Comparison of ENCODE assay signal across 21 cellular contexts in the genomic region with DNA sequence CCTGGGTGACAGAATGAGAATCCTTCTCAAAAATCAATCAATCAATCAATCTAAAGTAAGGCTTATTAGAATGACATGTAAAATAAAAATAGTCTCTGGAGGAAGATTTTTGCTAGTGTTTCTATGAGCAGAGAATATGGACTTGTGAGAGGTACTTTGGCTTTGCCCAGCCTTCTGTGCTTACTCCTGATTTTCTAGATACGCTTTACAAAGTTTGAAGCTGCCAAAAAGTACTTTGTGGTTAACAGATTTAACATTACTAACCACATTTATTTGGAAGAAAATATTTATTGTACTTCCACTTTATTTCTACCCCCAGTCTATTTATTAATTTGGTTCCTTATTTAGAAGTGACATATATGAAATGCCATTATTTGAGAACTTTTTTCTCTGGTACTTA. TPM values are rescaled to one million over a fixed set of nuclear protein-coding genes. Genes with fewer than 3 reads are reported as not detected.
DNase-seq lines count a peak whose midpoint lies in the region; ATAC-seq and TF ChIP-seq lines count a peak whose summit lies in the region.
"Had no signal": no experiment of that assay in that cellular context is flagged by ENCODE, and none has a peak within 500 bp of the region (broad histone marks: within the 10 kb centered on the region; RNA-seq: fewer than 3 reads in every experiment).

No MANE protein-coding gene starts in this region.

- no TSS peak for BruUV-seq in MCF 10A (replicated peaks; lab: Mats Ljungman, UMichigan)

- H3K9me3 Mint-ChIP-seq in MCF 10A (ENCODE audit: unreplicated experiment): no peaks in the 10 kb centered on the region
- no peaks in the 10 kb centered on the region for H3K9me3 Mint-ChIP-seq in activated CD8-positive, alpha-beta T cell treated with anti-CD3 and anti-CD28 coated beads, Interleukin-2, amount 10 ng/mL, durations not matched to agents 7 days and 5 days (ENCODE audit: insufficient read depth)
- H3K9me3 Mint-ChIP-seq: CD8-positive, alpha-beta T cell; GM23338 had no signal

- no peak for ATAC-seq in activated CD8-positive, alpha-beta T cell treated with anti-CD3 and anti-CD28 coated beads, Interleukin-2, amount 10 ng/mL, durations not matched to agents 7 days and 5 days
- no peak for ATAC-seq in GM19023 (IDR thresholded peaks at IDR 0.05; ENCODE audit: unreplicated experiment)
- ATAC-seq: CD8-positive, alpha-beta T cell; GM23338; PC-3 had no signal

- H3K36me3 ChIP-seq in breast epithelium: no peaks in the 10 kb centered on the region
- peaks cover 6 to 62% (median 15%) of the 10 kb centered on the region in 4 donors for H3K36me3 ChIP-seq in sigmoid colon

- TF ChIP-seq CTCF in MCF 10A (IDR thresholded peaks at IDR 0.05; ENCODE audit: unreplicated experiment) (no peak), breast epithelium (IDR thresholded peaks at IDR 0.05) (no peak), sigmoid colon (IDR thresholded peaks at IDR 0.05) (no peak)

- H3K27me3 Mint-ChIP-seq in MCF 10A (ENCODE audit: insufficient read depth, unreplicated experiment): no peaks in the 10 kb centered on the region
- H3K27me3 Mint-ChIP-seq in activated CD8-positive, alpha-beta T cell treated with anti-CD3 and anti-CD28 coated beads, Interleukin-2, amount 10 ng/mL, durations not matched to agents 7 days and 5 days (ENCODE audit: low read depth): no peaks in the 10 kb centered on the region

- H3K9me3 ChIP-seq in breast epithelium (no peaks in the 10 kb centered on the region), sigmoid colon (no peaks in the 10 kb centered on the region)
- H3K9me3 ChIP-seq: HAP-1 had no signal

- 84 to 88% methylated on average over 1 of the region's 1 CpG for WGBS in sigmoid colon, 2 donors

- H3K27me3 ChIP-seq in breast epithelium (no peaks in the 10 kb centered on the region), sigmoid colon (no peaks in the 10 kb centered on the region)

- TF ChIP-seq POLR2A in breast epithelium (IDR thresholded peaks at IDR 0.05): no peak
- no peak for TF ChIP-seq POLR2A in sigmoid colon (IDR thresholded peaks at IDR 0.05)

- H3K27ac ChIP-seq in breast epithelium (no peak overlapping the region), sigmoid colon (no peak overlapping the region)

- TF ChIP-seq EP300 in sigmoid colon (IDR thresholded peaks at IDR 0.05): no peak

- H3K36me3 Mint-ChIP-seq in MCF 10A (ENCODE audit: insufficient read depth, unreplicated experiment): peaks cover 67% of the 10 kb centered on the region
- H3K36me3 Mint-ChIP-seq in activated CD8-positive, alpha-beta T cell treated with anti-CD3 and anti-CD28 coated beads, Interleukin-2, amount 10 ng/mL, durations not matched to agents 7 days and 5 days (ENCODE audit: low read depth): peaks cover 31% of the 10 kb centered on the region

- intact Hi-C loops in MCF 10A (cut with micrococcal nuclease) (no loop called here), breast epithelium (cut with DNase I; ENCODE audit: low total_unique reads) (no loop called here), sigmoid colon (cut with DNase I) (no loop called here)

- H3K4me3 ChIP-seq in breast epithelium: no peak overlapping the region
- no peak overlapping the region for H3K4me3 ChIP-seq in sigmoid colon
- H3K4me3 ChIP-seq: GM23338, HAP-1 had no signal

- no peak for DNase-seq in MCF 10A (ENCODE audit: unreplicated experiment)
- DNase-seq in breast epithelium (ENCODE audit: low spot score in 2 of 2): no peak
- peak; percentile 40 for DNase-seq in astrocyte of the hippocampus (ENCODE audit: low read depth, low spot score)
- DNase-seq in iris pigment epithelial cell (ENCODE audit: low read depth): peak; percentile 35
- DNase-seq in activated CD8-positive, alpha-beta T cell treated with anti-CD3 and anti-CD28 coated beads, Interleukin-2, amount 10 ng/mL, durations not matched to agents 7 days and 5 days: no peak
- DNase-seq in sigmoid colon: no peak
- DNase-seq: 8988T; AML-193; C1 segment of cervical spinal cord; CD8-positive, alpha-beta T cell; NCI-H1417; NCI-H1694 treated with DMSO at 0.1 percent for 48 hours; NCI-H2081 treated with DMSO at 0.1 percent for 48 hours; NCI-H2171 treated with DMSO at 0.1 percent for 48 hours; NCI-H524 treated with DMSO at 0.1 percent for 48 hours; NCI-H82; PC-3; Right ventricle myocardium superior had no signal

- H3K4me3 Mint-ChIP-seq in MCF 10A (ENCODE audit: unreplicated experiment): no peak overlapping the region
- no peak overlapping the region for H3K4me3 Mint-ChIP-seq in activated CD8-positive, alpha-beta T cell treated with anti-CD3 and anti-CD28 coated beads, Interleukin-2, amount 10 ng/mL, durations not matched to agents 7 days and 5 days
- H3K4me3 Mint-ChIP-seq: CD8-positive, alpha-beta T cell; GM23338 had no signal

- CTCF ChIA-PET in MCF 10A (lab: Yijun Ruan, JAX): interaction anchor here (1.0 kb wide), 1 partner anchor 16 kb away, joined by 3 read pairs; no protein-coding TSS in a partner anchor
- CTCF ChIA-PET in activated CD8-positive, alpha-beta T cell treated with anti-CD3 and anti-CD28 coated beads, Interleukin-2, amount 10 ng/mL, durations not matched to agents 7 days and 5 days (lab: Charles Lee): interaction anchor here (0.6 to 0.9 kb wide), 2 partner anchors 131 to 184 kb away, joined by 3 read pairs; no protein-coding TSS in a partner anchor

- no peaks in the 10 kb centered on the region for H3K4me1 Mint-ChIP-seq in MCF 10A (ENCODE audit: insufficient read depth, unreplicated experiment)
- peaks cover 3% of the 10 kb centered on the region for H3K4me1 Mint-ChIP-seq in activated CD8-positive, alpha-beta T cell treated with anti-CD3 and anti-CD28 coated beads, Interleukin-2, amount 10 ng/mL, durations not matched to agents 7 days and 5 days (ENCODE audit: low read depth)
- H3K4me1 Mint-ChIP-seq: GM23338 had no signal

- H3K4me1 ChIP-seq in breast epithelium (no peaks in the 10 kb centered on the region), sigmoid colon (no peaks in the 10 kb centered on the region)
- H3K4me1 ChIP-seq: HAP-1 had no signal

- peak overlapping the region; percentile 19 for H3K27ac Mint-ChIP-seq in MCF 10A (ENCODE audit: low read depth, unreplicated experiment)
- no peak overlapping the region for H3K27ac Mint-ChIP-seq in activated CD8-positive, alpha-beta T cell treated with anti-CD3 and anti-CD28 coated beads, Interleukin-2, amount 10 ng/mL, durations not matched to agents 7 days and 5 days
- H3K27ac Mint-ChIP-seq: CD8-positive, alpha-beta T cell; GM23338 had no signal

- POLR2A ChIA-PET in MCF 10A (lab: Yijun Ruan, JAX): interaction anchor here (1.0 to 1.7 kb wide), 2 partner anchors 22 to 41 kb away, joined by 3 to 6 read pairs; a partner anchor contains a TSS
- POLR2A ChIA-PET in activated CD8-positive, alpha-beta T cell treated with anti-CD3 and anti-CD28 coated beads, Interleukin-2, amount 10 ng/mL, durations not matched to agents 7 days and 5 days (lab: Charles Lee): no interaction called here

RNA-seq across cellular contexts. Expression of a gene that starts 41.0 kb away (rescaled TPM):
- total RNA-seq in MCF 10A (2022): 54.3 and 56.4 TPM in 2 replicates
- total RNA-seq in breast epithelium: 100 to 1,000 TPM in 1 of 3 donors, 10 to 100 TPM in 2; 79.0 to 124 (median 95.0) TPM
- total RNA-seq in activated CD8-positive, alpha-beta T cell treated with anti-CD3 and anti-CD28 coated beads, Interleukin-2, amount 10 ng/mL, durations not matched to agents 7 days and 5 days: 10 to 100 TPM; 59.3 to 65.1 TPM
- 10 to 100 TPM; 45.2 to 67.6 (median 57.8) TPM for total RNA-seq in sigmoid colon
- 10 to 100 TPM in 1 of 3 donors, 1 to 10 TPM in 2; 3.2 to 11.6 (median 4.2) TPM for polyA plus RNA-seq in sigmoid colon

Comparison
In these comparisons a context has a peak if more than half of its experiments do, and no peak if none do; other contexts are left out.
1. DNase-seq: peak in astrocyte of the hippocampus (single experiment) and iris pigment epithelial cell (single experiment); none in MCF 10A (single experiment), breast epithelium (0 of 2), activated CD8-positive, alpha-beta T cell treated with anti-CD3 and anti-CD28 coated beads, Interleukin-2, amount 10 ng/mL, durations not matched to agents 7 days and 5 days (single experiment) and sigmoid colon (single experiment).